Comparison of ENCODE assay signal across 10 cellular contexts in the genomic region with DNA sequence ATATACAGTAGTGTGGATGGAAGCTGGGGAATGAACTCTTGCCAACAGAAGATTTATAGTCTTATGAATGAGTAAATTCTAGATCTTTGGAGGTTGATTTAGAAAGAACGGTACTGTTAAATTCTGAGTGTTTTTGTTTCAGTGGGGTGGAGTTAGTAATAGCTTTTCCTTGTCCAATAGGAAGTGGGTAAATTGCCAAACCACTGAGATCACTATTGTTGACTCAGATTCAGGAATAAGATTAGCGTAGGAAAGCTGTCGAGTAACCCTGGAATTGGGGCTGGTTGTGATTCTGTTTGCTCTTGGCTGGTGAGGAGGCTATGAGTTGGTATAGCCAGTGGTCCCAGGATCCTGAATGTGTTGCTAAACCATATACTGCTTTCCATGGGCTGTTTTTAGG.
DNase-seq lines count a peak whose midpoint lies in the region; FAIRE-seq and TF ChIP-seq lines count a peak whose summit lies in the region.
"Had no signal": no experiment of that assay in that cellular context is flagged by ENCODE, and none has a peak within 500 bp of the region (broad histone marks: within the 10 kb centered on the region; RNA-seq: fewer than 3 reads in every experiment).

No MANE protein-coding gene starts in this region.

- 45% methylated on average over 3 of the region's 3 CpGs for WGBS in SK-N-SH (ENCODE audit: low lambda C conversion rate)

- H3K27ac ChIP-seq in SK-N-SH (ENCODE audit: low read depth in 2 of 2, low read length in 1 of 2): peak overlapping the region in 1 of 2 experiments; percentile 48; a peak in 1 of 4 replicates
- H3K27ac ChIP-seq in osteoblast (ENCODE audit: low read depth, low read length): peak overlapping the region; percentile 37

- H3K36me3 ChIP-seq in BJ (ENCODE audit: control insufficient read depth, insufficient read depth, low read length) (no peaks in the 10 kb centered on the region), SK-N-SH (replicated peaks in 1 of 2; ENCODE audit: control insufficient read depth in 1 of 2, insufficient read depth in 2 of 2, low read length in 1 of 2) (peaks cover 0 to 20% of the 10 kb centered on the region in 2 experiments), osteoblast (ENCODE audit: insufficient read depth, low read length) (no peaks in the 10 kb centered on the region), BE2C (no peaks in the 10 kb centered on the region)

- DNase-seq in BJ (ENCODE audit: low read depth) (peak; percentile 41), SK-N-SH (no peak), fibroblast of mammary gland (ENCODE audit: low read depth) (peak; percentile 95), osteoblast (ENCODE audit: insufficient read length, low spot score, missing footprints) (peak; percentile 68), GM19240 (ENCODE audit: insufficient read length, low spot score) (no peak), BE2C (no peak), GM12891 (ENCODE audit: insufficient read length, low spot score) (no peak)
- DNase-seq in central memory CD4-positive, alpha-beta T cell: no peak
- DNase-seq: DMS79 treated with DMSO at 0.1 percent for 48 hours, islet precursor cell had no signal

- H3K27me3 ChIP-seq in BJ (ENCODE audit: control insufficient read depth, insufficient read depth, low read length): no peaks in the 10 kb centered on the region
- no peaks in the 10 kb centered on the region for H3K27me3 ChIP-seq in SK-N-SH (ENCODE audit: insufficient read depth)
- H3K27me3 ChIP-seq in osteoblast (ENCODE audit: insufficient read depth, low read length): no peaks in the 10 kb centered on the region
- H3K27me3 ChIP-seq in BE2C: no peaks in the 10 kb centered on the region

- CTCF ChIA-PET in BJ (lab: Yijun Ruan, JAX): interaction anchor here (1.0 to 1.9 kb wide), 8 partner anchors 9 to 478 kb away, joined by 3 to 7 read pairs (median 4); a partner anchor contains a TSS
- CTCF ChIA-PET in SK-N-SH (lab: Yijun Ruan, JAX): interaction anchor here (0.9 to 2.8 kb wide), 6 partner anchors 10 to 478 kb away, joined by 3 to 8 read pairs (median 4); a partner anchor contains a TSS

- FAIRE-seq in GM12891 (lab: Jason Lieb, UNC): no peak

- POLR2A ChIA-PET in BJ (lab: Charles Lee): no interaction called here
- POLR2A ChIA-PET in SK-N-SH (lab: Yijun Ruan, JAX): no interaction called here

- H3K9me3 ChIP-seq in SK-N-SH (no peaks in the 10 kb centered on the region), osteoblast (ENCODE audit: low read depth, low read length) (no peaks in the 10 kb centered on the region), BE2C (no peaks in the 10 kb centered on the region)

- H2AFZ ChIP-seq in SK-N-SH (ENCODE audit: low read depth) (no peak overlapping the region; the same call in 1 of the 2 replicates), osteoblast (ENCODE audit: low read length) (no peak overlapping the region)

- no peak overlapping the region for H3K9ac ChIP-seq in SK-N-SH

- H3K4me1 ChIP-seq in SK-N-SH (ENCODE audit: control insufficient read depth in 1 of 2, insufficient read depth in 2 of 2, low read depth in 1 of 2, low read length in 1 of 2): peaks cover 3 to 15% of the 10 kb centered on the region in 2 experiments
- peaks cover 16% of the 10 kb centered on the region for H3K4me1 ChIP-seq in osteoblast (ENCODE audit: insufficient read depth, low read length)
- no peaks in the 10 kb centered on the region for H3K4me1 ChIP-seq in BE2C

- TF ChIP-seq CTCF in BJ (IDR thresholded peaks at IDR 0.05; ENCODE audit: insufficient read depth, low read depth, low read length) (no peak), SK-N-SH (IDR thresholded peaks at IDR 0.05) (no peak), fibroblast of mammary gland (conservative IDR thresholded peaks at IDR 0.05; ENCODE audit: control insufficient read depth, insufficient read depth, low read depth, low read length) (no peak), osteoblast (IDR thresholded peaks at IDR 0.05; ENCODE audit: extremely low read depth, low read depth, low read length) (no peak), BE2C (IDR thresholded peaks at IDR 0.05; ENCODE audit: low read depth, low read length) (no peak)

- no peak for TF ChIP-seq EP300 in SK-N-SH (IDR thresholded peaks at IDR 0.05; ENCODE audit: borderline replicate concordance in 1 of 2, low read depth in 1 of 2, low read length in 1 of 2)

- no peak for TF ChIP-seq POLR2A in GM12891 (IDR thresholded peaks at IDR 0.05; ENCODE audit: low read depth, low read length)

- H3K9me2 ChIP-seq in SK-N-SH: no peaks in the 10 kb centered on the region

- no peaks in the 10 kb centered on the region for H3K79me2 ChIP-seq in SK-N-SH (ENCODE audit: insufficient read depth)
- H3K79me2 ChIP-seq in osteoblast (ENCODE audit: insufficient read depth, low read length): no peaks in the 10 kb centered on the region

- no peak for TF ChIP-seq RAD21 in SK-N-SH (IDR thresholded peaks at IDR 0.05; ENCODE audit: low read length)

- H3F3A ChIP-seq in SK-N-SH (replicated peaks; ENCODE audit: insufficient read depth): no peaks in the 10 kb centered on the region

- H4K20me1 ChIP-seq in SK-N-SH (ENCODE audit: insufficient read depth) (no peaks in the 10 kb centered on the region), osteoblast (ENCODE audit: insufficient read depth, low read length) (no peaks in the 10 kb centered on the region)

- no peak overlapping the region for H3K4me3 ChIP-seq in BJ (ENCODE audit: low read depth, low read length)
- H3K4me3 ChIP-seq in SK-N-SH (ENCODE audit: low read depth in 2 of 2, low read length in 1 of 2): no peak overlapping the region
- no peak overlapping the region for H3K4me3 ChIP-seq in fibroblast of mammary gland (ENCODE audit: control insufficient read depth, low read depth, low read length)
- H3K4me3 ChIP-seq in osteoblast (ENCODE audit: insufficient read depth, low read length): no peak overlapping the region
- H3K4me3 ChIP-seq in BE2C (ENCODE audit: low read depth, low read length): no peak overlapping the region

- H3K4me2 ChIP-seq in SK-N-SH (peak overlapping the region; percentile 20), osteoblast (ENCODE audit: insufficient read depth, low read length) (peak overlapping the region; percentile 72)

TF ChIP-seq in SK-N-SH, 30 proteins besides CTCF, POLR2A, EP300 and RAD21 (continues in another document):
- TF ChIP-seq TCF12 (IDR thresholded peaks at IDR 0.05): peak; percentile 43; the same call in 1 of the 2 replicates
- TF ChIP-seq, protein P1, sequence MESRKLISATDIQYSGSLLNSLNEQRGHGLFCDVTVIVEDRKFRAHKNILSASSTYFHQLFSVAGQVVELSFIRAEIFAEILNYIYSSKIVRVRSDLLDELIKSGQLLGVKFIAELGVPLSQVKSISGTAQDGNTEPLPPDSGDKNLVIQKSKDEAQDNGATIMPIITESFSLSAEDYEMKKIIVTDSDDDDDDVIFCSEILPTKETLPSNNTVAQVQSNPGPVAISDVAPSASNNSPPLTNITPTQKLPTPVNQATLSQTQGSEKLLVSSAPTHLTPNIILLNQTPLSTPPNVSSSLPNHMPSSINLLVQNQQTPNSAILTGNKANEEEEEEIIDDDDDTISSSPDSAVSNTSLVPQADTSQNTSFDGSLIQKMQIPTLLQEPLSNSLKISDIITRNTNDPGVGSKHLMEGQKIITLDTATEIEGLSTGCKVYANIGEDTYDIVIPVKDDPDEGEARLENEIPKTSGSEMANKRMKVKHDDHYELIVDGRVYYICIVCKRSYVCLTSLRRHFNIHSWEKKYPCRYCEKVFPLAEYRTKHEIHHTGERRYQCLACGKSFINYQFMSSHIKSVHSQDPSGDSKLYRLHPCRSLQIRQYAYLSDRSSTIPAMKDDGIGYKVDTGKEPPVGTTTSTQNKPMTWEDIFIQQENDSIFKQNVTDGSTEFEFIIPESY (IDR thresholded peaks at IDR 0.05; ENCODE audit: borderline replicate concordance, low read depth): no peak
- no peak for TF ChIP-seq GABPA (IDR thresholded peaks at IDR 0.05; ENCODE audit: low read depth)
- TF ChIP-seq JUND (IDR thresholded peaks at IDR 0.05): peak; percentile 25; the same call in 1 of the 2 replicates
- peak; percentile 66; the same call in 1 of the 2 replicates for TF ChIP-seq NFIC (IDR thresholded peaks at IDR 0.05; ENCODE audit: borderline replicate concordance)

TF ChIP-seq in GM12891, 5 proteins besides CTCF, POLR2A, EP300 and RAD21:
- TF ChIP-seq POLR2AphosphoS5 (IDR thresholded peaks at IDR 0.05; ENCODE audit: low read depth, low read length): no peak
- no peak for TF ChIP-seq PAX5 (IDR thresholded peaks at IDR 0.05; ENCODE audit: insufficient read depth, low read length, severe bottlenecking)
- TF ChIP-seq SPI1 (IDR thresholded peaks at IDR 0.05; ENCODE audit: low read depth, low read length): no peak
- no peak for TF ChIP-seq TAF1 (IDR thresholded peaks at IDR 0.05; ENCODE audit: low read depth, low read length)

Comparison
In these comparisons a context has a peak if more than half of its experiments do, and no peak if none do; other contexts are left out.
1. DNase-seq: peak in BJ (single experiment), fibroblast of mammary gland (single experiment) and osteoblast (single experiment); none in SK-N-SH (single experiment), GM19240 (single experiment), BE2C (single experiment), GM12891 (single experiment) and central memory CD4-positive, alpha-beta T cell (single experiment).